5 cellular contexts compared by ENCODE assay signal in genomic region chr21:5242732-5243131, GRCh38.
A peak's percentile ranks its signal among the peaks of the same experiment; 100 is the strongest.
DNase-seq lines count a peak whose midpoint lies in the region; ATAC-seq, FAIRE-seq and TF ChIP-seq lines count a peak whose summit lies in the region.
"Not testable (repeated sequence)": the region's sequence is repeated elsewhere in the genome, so short reads cannot be mapped to it uniquely, and the experiment has no call there.

No MANE protein-coding gene starts in this region.

- TF ChIP-seq CTCF in C4-2B (conservative IDR thresholded peaks at IDR 0.05) (0 out of 2 replicates have a peak, but pooled peaks have one; percentile 4), LNCaP clone FGC (IDR thresholded peaks at IDR 0.05; ENCODE audit: control insufficient read depth, extremely low read depth, insufficient read depth) (peak; percentile 30; the same call in 1 of the 2 replicates), K562 (IDR thresholded peaks at IDR 0.05 in 2 of 3, conservative IDR thresholded peaks at IDR 0.05 in 1 of 3; ENCODE audit: insufficient read depth in 2 of 3, low read depth in 1 of 3, low read length in 3 of 3) (peak in 2 of 3 experiments; percentile 24 to 42; a peak in 3 of 6 replicates)

- H3K4me1 Mint-ChIP-seq in CD8-positive, alpha-beta memory T cell: not testable (repeated sequence)

- not testable (repeated sequence) for H3K4me3 Mint-ChIP-seq in CD8-positive, alpha-beta memory T cell

- H3K27ac ChIP-seq in C4-2B; Karpas-422 (ENCODE audit: low read length): not testable (repeated sequence)
- peak overlapping the region; percentile 53 for H3K27ac ChIP-seq in CD8-positive, alpha-beta memory T cell (ENCODE audit: low read depth, low read length)
- H3K27ac ChIP-seq in K562 (ENCODE audit: extremely low read depth, low read depth, low read length): peak overlapping the region; percentile 76

- peaks cover 28 to 60% (median 35%) of the 10 kb centered on the region in 5 donors for H3K9me3 Mint-ChIP-seq in CD8-positive, alpha-beta memory T cell

- POLR2A ChIA-PET in CD8-positive, alpha-beta memory T cell (lab: Charles Lee); K562 (lab: Yijun Ruan, JAX): not testable (repeated sequence)

- peak; percentile 76 for ATAC-seq in K562

- not testable (repeated sequence) for H3K9ac ChIP-seq in Karpas-422 (ENCODE audit: low read length)
- H3K9ac ChIP-seq in K562 (ENCODE audit: insufficient read depth in 1 of 2, low read depth in 2 of 2, low read length in 2 of 2): peak overlapping the region; percentile 61 to 66; a peak in 2 of 4 replicates

- H2AFZ ChIP-seq in Karpas-422 (ENCODE audit: low read length); K562 (ENCODE audit: low read depth, low read length): not testable (repeated sequence)

- H4K20me1 ChIP-seq in Karpas-422 (ENCODE audit: insufficient read depth, low read depth, low read length); K562 (replicated peaks; ENCODE audit: control insufficient read depth, insufficient read depth, low read length): not testable (repeated sequence)

- not testable (repeated sequence) for H3K27me3 ChIP-seq in CD8-positive, alpha-beta memory T cell (ENCODE audit: insufficient read depth, low read length, poor library complexity, severe bottlenecking); Karpas-422 (ENCODE audit: low read length); K562 (ENCODE audit: control insufficient read depth in 2 of 2, insufficient read depth in 2 of 2, low read length in 2 of 2)

- not testable (repeated sequence) for H3K27ac Mint-ChIP-seq in CD8-positive, alpha-beta memory T cell

- DNase-seq in CD8-positive, alpha-beta memory T cell; LNCaP clone FGC (ENCODE audit: low read depth): not testable (repeated sequence)
- DNase-seq in Karpas-422: peak; percentile 15
- peak in 3 of 4 experiments; percentile 3 to 72 (median 18) for DNase-seq in K562 (ENCODE audit: extremely low read depth in 1 of 4, low spot score in 3 of 4)

- TF ChIP-seq POLR2A in K562 (conservative IDR thresholded peaks at IDR 0.05): not testable (repeated sequence)

- H3K9me1 ChIP-seq in K562 (ENCODE audit: control insufficient read depth, insufficient read depth, low read length): not testable (repeated sequence)

- not testable (repeated sequence) for H3K4me1 ChIP-seq in CD8-positive, alpha-beta memory T cell (ENCODE audit: insufficient read depth, low read length); Karpas-422 (ENCODE audit: low read length)
- H3K4me1 ChIP-seq in K562 (replicated peaks in 1 of 2; ENCODE audit: control insufficient read depth in 2 of 2, insufficient read depth in 2 of 2, low read length in 2 of 2): peaks cover 0 to 15% of the 10 kb centered on the region in 2 experiments; a peak in 4 of 5 replicates

- not testable (repeated sequence) for H3K9me2 ChIP-seq in Karpas-422 (replicated peaks; ENCODE audit: insufficient read depth, low read length)

- H3K4me2 ChIP-seq in Karpas-422 (ENCODE audit: low read depth, low read length, poor library complexity, severe bottlenecking): not testable (repeated sequence)
- H3K4me2 ChIP-seq in K562 (ENCODE audit: insufficient read depth, low read length): peak overlapping the region; percentile 71

- WGBS in K562 (ENCODE audit: insufficient coverage, low coverage, missing lambda C conversion rate): 0% methylated on average over 5 of the region's 5 CpGs

- intact Hi-C loops in K562 (cut with micrococcal nuclease): not testable (repeated sequence)

- not testable (repeated sequence) for H3K79me2 ChIP-seq in Karpas-422 (ENCODE audit: low read length)
- peaks cover 54% of the 10 kb centered on the region for H3K79me2 ChIP-seq in K562 (ENCODE audit: control insufficient read depth, insufficient read depth, low read length)

- CTCF ChIA-PET in CD8-positive, alpha-beta memory T cell (lab: Charles Lee); K562 (lab: Yijun Ruan, JAX; ENCODE audit: low intra/inter-chr PET ratio): not testable (repeated sequence)

- H3K36me3 Mint-ChIP-seq in CD8-positive, alpha-beta memory T cell: not testable (repeated sequence)

- peak in 1 of 2 experiments; percentile 10; a peak in 2 of 4 replicates for TF ChIP-seq RAD21 in K562 (CRISPR knock-in tag; conservative IDR thresholded peaks at IDR 0.05 in 1 of 2, IDR thresholded peaks at IDR 0.05 in 1 of 2)

- not testable (repeated sequence) for H3K4me3 ChIP-seq in CD8-positive, alpha-beta memory T cell (ENCODE audit: low read length); Karpas-422 (ENCODE audit: low read length); LNCaP clone FGC (ENCODE audit: low read depth, low read length)
- H3K4me3 ChIP-seq in K562: peak overlapping the region; percentile 41

- H3K36me3 ChIP-seq in CD8-positive, alpha-beta memory T cell (ENCODE audit: insufficient read depth, low read length); Karpas-422 (ENCODE audit: insufficient read depth, low read length): not testable (repeated sequence)
- H3K36me3 ChIP-seq in K562 (ENCODE audit: control insufficient read depth, insufficient read depth, low read length): peaks cover 17% of the 10 kb centered on the region

- TF ChIP-seq EP300 in K562 (IDR thresholded peaks at IDR 0.05; ENCODE audit: low read length): peak; percentile 11; the same call in 1 of the 2 replicates

- not testable (repeated sequence) for H3K27me3 Mint-ChIP-seq in CD8-positive, alpha-beta memory T cell

- FAIRE-seq in K562 (lab: Jason Lieb, UNC): not testable (repeated sequence)

- in situ Hi-C loops in K562 (cut with MboI): not testable (repeated sequence)

- H3K9me3 ChIP-seq in CD8-positive, alpha-beta memory T cell (ENCODE audit: low read length); K562 (replicated peaks; ENCODE audit: control insufficient read depth, insufficient read depth, low read depth, low read length): not testable (repeated sequence)
- peaks cover 16% of the 10 kb centered on the region for H3K9me3 ChIP-seq in Karpas-422 (ENCODE audit: low read length)

- BruUV-seq in K562 (replicated peaks; lab: Mats Ljungman, UMichigan): not testable (repeated sequence)

TF ChIP-seq in K562, 482 proteins besides CTCF, POLR2A, EP300 and RAD21 (continues in another document):
- peak; percentile 42 for TF ChIP-seq KDM5B (IDR thresholded peaks at IDR 0.05; ENCODE audit: insufficient replicate concordance, low read depth, low read length)
- peak; percentile 32 for TF ChIP-seq BRD9 (IDR thresholded peaks at IDR 0.05; ENCODE audit: low read depth, partially characterized antibody)
- TF ChIP-seq ARID3A (IDR thresholded peaks at IDR 0.05; ENCODE audit: borderline replicate concordance, low read depth, low read length): peak; percentile 42; the same call in 1 of the 2 replicates
- TF ChIP-seq ATF4 (CRISPR knock-in tag; IDR thresholded peaks at IDR 0.05): peak; percentile 9; the same call in 1 of the 2 replicates
